In genomic region chr15:71749500-71749899, GRCh38 we compare ENCODE assay signal across 32 cellular contexts.
"Had no signal": no experiment of that assay in that cellular context is flagged by ENCODE, and none has a peak within 500 bp of the region (broad histone marks: within the 10 kb centered on the region; RNA-seq: fewer than 3 reads in every experiment).

No MANE protein-coding gene starts in this region.

- H3K27me3 ChIP-seq: brain microvascular endothelial cell, MG63, Peyer's patch had no signal

- H3K4me1 Mint-ChIP-seq: activated CD4-positive, alpha-beta T cell treated with anti-CD3 and anti-CD28 coated beads, Interleukin-2, amount 10 ng/mL, durations not matched to agents 7 days and 5 days; activated naive CD8-positive, alpha-beta T cell treated with anti-CD3 and anti-CD28 coated beads for 36 hours; central memory CD8-positive, alpha-beta T cell; T-cell had no signal

- H3K9me3 Mint-ChIP-seq: activated CD4-positive, alpha-beta T cell treated with anti-CD3 and anti-CD28 coated beads, Interleukin-2, amount 10 ng/mL, durations not matched to agents 7 days and 5 days; activated naive CD8-positive, alpha-beta T cell treated with anti-CD3 and anti-CD28 coated beads for 36 hours; activated T-cell treated with anti-CD3 and anti-CD28 coated beads, Interleukin-2, amount 50 U/mL, for 72 hours; activated T-helper 17 cell treated with anti-CD3 and anti-CD28 coated beads, Interleukin-2, amount 50 U/mL, for 72 hours; central memory CD8-positive, alpha-beta T cell had no signal

- H3K36me3 ChIP-seq: brain microvascular endothelial cell, Peyer's patch, WERI-Rb-1 had no signal

- H3K36me3 Mint-ChIP-seq: activated naive CD8-positive, alpha-beta T cell treated with anti-CD3 and anti-CD28 coated beads for 36 hours; T-cell had no signal

- H3K4me3 Mint-ChIP-seq: activated CD4-positive, alpha-beta T cell treated with anti-CD3 and anti-CD28 coated beads, Interleukin-2, amount 10 ng/mL, durations not matched to agents 7 days and 5 days; activated CD8-positive, alpha-beta T cell treated with anti-CD3 and anti-CD28 coated beads, Interleukin-2, amount 10 ng/mL, durations not matched to agents 7 days and 5 days; activated naive CD8-positive, alpha-beta T cell treated with anti-CD3 and anti-CD28 coated beads for 36 hours; activated T-cell treated with anti-CD3 and anti-CD28 coated beads, Interleukin-2, amount 50 U/mL, for 72 hours; activated T-helper 17 cell treated with anti-CD3 and anti-CD28 coated beads, Interleukin-2, amount 50 U/mL, for 72 hours; central memory CD8-positive, alpha-beta T cell; T-cell; T-helper 17 cell had no signal

- H3K27ac ChIP-seq: Peyer's patch, WERI-Rb-1 had no signal

- DNase-seq: activated CD4-positive, alpha-beta T cell treated with anti-CD3 and anti-CD28 coated beads, Interleukin-2, amount 10 ng/mL, durations not matched to agents 7 days and 5 days; activated CD4-positive, alpha-beta T cell treated with anti-CD3 and anti-CD28 coated beads, Interleukin-2, amount 50 U/mL, for 48 hours; activated CD8-positive, alpha-beta T cell treated with anti-CD3 and anti-CD28 coated beads, Interleukin-2, amount 10 ng/mL, durations not matched to agents 7 days and 5 days; activated effector memory CD4-positive, alpha-beta T cell treated with anti-CD3 and anti-CD28 coated beads, Interleukin-2, amount 50 U/mL, for 16 hours; activated naive CD4-positive, alpha-beta T cell; activated naive CD4-positive, alpha-beta T cell treated with anti-CD3 and anti-CD28 coated beads, Interleukin-2, amount 50 U/mL, for 16 hours; activated naive CD8-positive, alpha-beta T cell treated with anti-CD3 and anti-CD28 coated beads for 36 hours; activated T-cell treated with anti-CD3 and anti-CD28 coated beads, Interleukin-2, amount 50 U/mL, for 72 hours; amniotic stem cell; aorta; brain microvascular endothelial cell; Kasumi-1; KG1; MG63; NCI-H1048; NCI-H1105 treated with DMSO at 0.1 percent for 48 hours; NCI-H1436; NCI-H1694; NCI-H1930; NCI-H2081 treated with DMSO at 0.1 percent for 48 hours; NCI-H345; NCI-H524 treated with DMSO at 0.1 percent for 48 hours; Peyer's patch; RPMI8226; SIG-M5; T-cell; T-helper 17 cell; WERI-Rb-1 had no signal

- H3K27ac Mint-ChIP-seq: activated CD4-positive, alpha-beta T cell treated with anti-CD3 and anti-CD28 coated beads, Interleukin-2, amount 10 ng/mL, durations not matched to agents 7 days and 5 days; activated CD8-positive, alpha-beta T cell treated with anti-CD3 and anti-CD28 coated beads, Interleukin-2, amount 10 ng/mL, durations not matched to agents 7 days and 5 days; activated naive CD8-positive, alpha-beta T cell treated with anti-CD3 and anti-CD28 coated beads for 36 hours; activated T-cell treated with anti-CD3 and anti-CD28 coated beads, Interleukin-2, amount 50 U/mL, for 72 hours; activated T-helper 17 cell treated with anti-CD3 and anti-CD28 coated beads, Interleukin-2, amount 50 U/mL, for 72 hours; T-cell; T-helper 17 cell had no signal

- ATAC-seq: activated CD8-positive, alpha-beta T cell treated with anti-CD3 and anti-CD28 coated beads, Interleukin-2, amount 10 ng/mL, durations not matched to agents 7 days and 5 days; activated T-cell treated with anti-CD3 and anti-CD28 coated beads, Interleukin-2, amount 50 U/mL, for 72 hours; activated T-helper 17 cell treated with anti-CD3 and anti-CD28 coated beads, Interleukin-2, amount 50 U/mL, for 72 hours; Right ventricle myocardium inferior; SK-N-SH treated with all-trans-retinoic acid at 6 μM for 48 hours; T-cell; T-helper 17 cell had no signal

- H3K4me3 ChIP-seq: MG63, Peyer's patch had no signal

- H3K9me3 ChIP-seq: MG63, Peyer's patch had no signal
